ENCODE assay signal across 8 cellular contexts in the genomic region with DNA sequence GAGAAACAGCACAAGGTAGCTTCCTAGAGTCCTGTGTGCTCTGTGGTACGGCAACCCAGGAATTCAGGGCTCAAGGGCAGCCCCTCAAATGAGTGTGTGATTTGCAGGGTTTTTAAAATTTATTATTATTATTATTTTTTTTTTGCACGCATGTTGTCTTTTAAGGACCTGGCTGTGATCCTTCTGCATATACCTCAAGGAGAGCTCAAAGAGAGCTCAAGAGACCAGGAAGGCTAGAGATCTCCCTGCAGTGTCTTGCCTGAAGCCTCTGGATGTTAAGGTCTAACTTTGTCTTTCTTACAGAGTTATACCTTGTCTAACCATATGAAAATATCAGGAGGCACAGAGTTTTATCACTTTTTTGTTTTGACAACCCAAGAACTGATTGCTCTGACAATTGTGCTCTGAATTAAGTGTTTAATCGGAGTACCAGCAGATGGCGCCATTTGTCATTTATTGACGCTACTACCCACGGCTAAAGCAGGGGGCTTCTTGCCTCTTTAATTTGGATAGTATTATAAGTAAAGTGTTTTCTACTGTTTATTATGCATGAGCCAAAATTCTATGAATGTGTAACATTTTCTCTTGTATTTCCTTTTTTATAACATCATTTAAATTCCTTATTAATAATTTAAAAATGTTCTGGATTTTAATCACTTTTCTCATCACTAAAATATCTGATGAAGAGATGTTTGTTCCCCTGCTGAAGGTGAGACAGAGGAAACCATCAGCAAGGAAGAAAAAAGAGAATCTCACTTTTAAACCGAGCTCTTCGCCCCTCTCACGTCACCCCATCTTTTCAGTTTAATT. TPM values are rescaled to one million over a fixed set of nuclear protein-coding genes. Genes with fewer than 3 reads are reported as not detected.
A peak's percentile ranks its signal among the peaks of the same experiment; 100 is the strongest.
DNase-seq lines count a peak whose midpoint lies in the region; FAIRE-seq and TF ChIP-seq lines count a peak whose summit lies in the region.

No MANE protein-coding gene starts in this region.

- 0 out of 2 replicates have a peak, but pooled peaks cover 5% of the 10 kb centered on the region for H3K4me1 ChIP-seq in HAP-1
- no peaks in the 10 kb centered on the region for H3K4me1 ChIP-seq in keratinocyte (ENCODE audit: control insufficient read depth, extremely low read depth, insufficient read depth, low read length)

- peak; percentile 62 to 65 (median 63) for TF ChIP-seq CTCF in keratinocyte (optimal IDR thresholded peaks at IDR 0.05 in 1 of 3, IDR thresholded peaks at IDR 0.05 in 1 of 3, conservative IDR thresholded peaks at IDR 0.05 in 1 of 3; ENCODE audit: extremely low read depth in 1 of 3, insufficient read depth in 2 of 3, low read length in 3 of 3)

- in situ Hi-C loops in HAP-1 (cut with MboI; ENCODE audit: low sequenced_read_pairs) = loop anchor here (25.0 kb wide), 3 partner anchors 669 to 994 kb away; no protein-coding TSS in a partner anchor

- no peak overlapping the region for H3K27ac ChIP-seq in keratinocyte (ENCODE audit: control insufficient read depth, insufficient read depth, low read length)

- H3K36me3 ChIP-seq in HAP-1 (replicated peaks) (no peaks in the 10 kb centered on the region), keratinocyte (ENCODE audit: control insufficient read depth in 2 of 2, extremely low read depth in 1 of 2, insufficient read depth in 2 of 2, low read length in 2 of 2) (no peaks in the 10 kb centered on the region)

- no peak overlapping the region for H3K4me2 ChIP-seq in keratinocyte (ENCODE audit: control insufficient read depth, extremely low read depth, insufficient read depth, low read depth, low read length)

- H3K27me3 ChIP-seq in HAP-1 (ENCODE audit: low read depth) (no peaks in the 10 kb centered on the region), keratinocyte (ENCODE audit: control insufficient read depth, extremely low read depth, insufficient read depth, low read length) (no peaks in the 10 kb centered on the region)

- H2AFZ ChIP-seq in keratinocyte (ENCODE audit: control insufficient read depth, low read length) = no peak overlapping the region

- H3K4me3 ChIP-seq in HAP-1 (no peak overlapping the region), keratinocyte (ENCODE audit: control insufficient read depth in 2 of 3, extremely low read depth in 1 of 3, insufficient read depth in 2 of 3, low read depth in 1 of 3, low read length in 3 of 3) (no peak overlapping the region)

- H4K20me1 ChIP-seq in keratinocyte (ENCODE audit: control insufficient read depth, extremely low read depth, insufficient read depth, low read length) = no peaks in the 10 kb centered on the region

- H3K79me2 ChIP-seq in keratinocyte (ENCODE audit: control insufficient read depth, insufficient read depth, low read length) = no peaks in the 10 kb centered on the region

- DNase-seq in DMS153 treated with DMSO at 0.1 percent for 48 hours (lab: John Stamatoyannopoulos, UW; ENCODE audit: unreplicated experiment) (peak; percentile 85), HAP-1 (ENCODE audit: low spot score in 2 of 2) (peak; percentile 63 to 84), NCI-H1694 (lab: John Stamatoyannopoulos, UW) (peak; percentile 84), brain pericyte (ENCODE audit: low read depth, low spot score) (peak; percentile 5), keratinocyte (ENCODE audit: low read depth, low spot score) (no peak), occipital lobe (lab: John Stamatoyannopoulos, UW) (no peak)
- DNase-seq in stimulated activated CD4-positive, alpha-beta T cell treated with anti-CD3 and anti-CD28 coated beads, Interleukin-4, amount 100 ng/mL, for 1 hour = peak; percentile 48

- H3K9me3 ChIP-seq in HAP-1 (no peaks in the 10 kb centered on the region), keratinocyte (ENCODE audit: control insufficient read depth, low read depth, low read length) (no peaks in the 10 kb centered on the region)

- no peak overlapping the region for H3K9ac ChIP-seq in keratinocyte (ENCODE audit: control insufficient read depth, extremely low read depth, insufficient read depth, low read length)

- peak; percentile 90 for FAIRE-seq in TTC549 (lab: Jason Lieb, UNC)
- FAIRE-seq in keratinocyte (lab: Jason Lieb, UNC) = no peak

- dilution Hi-C loops in keratinocyte (cut with MboI; ENCODE audit: extremely low pct_ligation_motif_present, low sequenced_read_pairs) = no loop called here

- no peaks in the 10 kb centered on the region for H3K9me1 ChIP-seq in keratinocyte (ENCODE audit: control insufficient read depth, extremely low read depth, insufficient read depth, low read length)

RNA-seq across cellular contexts. Expression of a gene that starts 35.8 kb away (rescaled TPM):
- polyA plus RNA-seq in keratinocyte = 31.7 to 33.4 TPM (median 33.4 TPM) in 3 replicates
- 15.5 TPM for polyA plus RNA-seq in keratinocyte (2011; ENCODE audit: low read depth)
- polyA plus RNA-seq in keratinocyte (2011; cell fraction: cytosol; rRNA removed) = 24.2 and 34.9 TPM in 2 replicates
- 22.1 and 24.3 TPM in 2 replicates for polyA plus RNA-seq in keratinocyte (2011; cell fraction: nucleus; rRNA removed)
- 23.5 and 48.9 TPM in 2 replicates for polyA plus RNA-seq in keratinocyte (2012; ENCODE audit: low replicate concordance)
- 9.5 to 19.7 TPM (median 16.3 TPM) in 3 replicates for polyA minus RNA-seq in keratinocyte
- 15.2 TPM for polyA minus RNA-seq in keratinocyte (2011; cell fraction: cytosol; rRNA and poly(A)+ RNA removed)
- 3.1 and 5.0 TPM in 2 replicates for polyA minus RNA-seq in keratinocyte (2011; cell fraction: nucleus; rRNA and poly(A)+ RNA removed)
- 709 TPM for total RNA-seq in occipital lobe

Comparison
In these comparisons a context has a peak if more than half of its experiments do, and no peak if none do; other contexts are left out.
1. DNase-seq: peak in DMS153 treated with DMSO at 0.1 percent for 48 hours (single experiment), HAP-1 (2 of 2), NCI-H1694 (single experiment), brain pericyte (single experiment) and stimulated activated CD4-positive, alpha-beta T cell treated with anti-CD3 and anti-CD28 coated beads, Interleukin-4, amount 100 ng/mL, for 1 hour (single experiment); none in keratinocyte (single experiment) and occipital lobe (single experiment).